Comparison of ENCODE assay signal across 1 cellular context in genomic region chr12:117155278-117156060, GRCh38.
TF ChIP-seq lines count a peak whose summit lies in the region.

No MANE protein-coding gene starts in this region.

TF ChIP-seq in HepG2, 621 proteins besides CTCF, POLR2A, EP300 and RAD21 (continued from another document and continues in another):
- no peak for TF ChIP-seq TMF1 (CRISPR knock-in tag; IDR thresholded peaks at IDR 0.05; ENCODE audit: low read depth)
- no peak for TF ChIP-seq ZNF468 (CRISPR knock-in tag; IDR thresholded peaks at IDR 0.05)
- TF ChIP-seq TIGD3 (CRISPR knock-in tag; IDR thresholded peaks at IDR 0.05; ENCODE audit: borderline replicate concordance): no peak
- TF ChIP-seq, protein P1, sequence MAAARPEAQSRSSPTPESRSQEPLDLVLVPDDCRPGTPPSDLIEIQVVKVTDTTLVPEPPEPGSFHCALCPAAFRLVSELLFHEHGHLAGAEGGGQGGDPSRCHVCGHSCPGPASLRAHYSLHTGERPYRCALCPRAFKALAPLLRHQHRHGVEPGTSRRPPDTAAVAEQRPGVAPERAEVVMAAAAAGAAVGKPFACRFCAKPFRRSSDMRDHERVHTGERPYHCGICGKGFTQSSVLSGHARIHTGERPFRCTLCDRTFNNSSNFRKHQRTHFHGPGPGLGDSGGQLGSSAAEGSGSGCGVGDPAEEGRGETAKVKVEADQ (CRISPR knock-in tag; IDR thresholded peaks at IDR 0.05; ENCODE audit: borderline replicate concordance): no peak; the same call in 1 of the 2 replicates
- TF ChIP-seq ZNF713 (CRISPR knock-in tag; IDR thresholded peaks at IDR 0.05): no peak
- TF ChIP-seq ZBTB39 (CRISPR knock-in tag; IDR thresholded peaks at IDR 0.05): no peak; the same call in 1 of the 2 replicates
- TF ChIP-seq, protein P2, sequence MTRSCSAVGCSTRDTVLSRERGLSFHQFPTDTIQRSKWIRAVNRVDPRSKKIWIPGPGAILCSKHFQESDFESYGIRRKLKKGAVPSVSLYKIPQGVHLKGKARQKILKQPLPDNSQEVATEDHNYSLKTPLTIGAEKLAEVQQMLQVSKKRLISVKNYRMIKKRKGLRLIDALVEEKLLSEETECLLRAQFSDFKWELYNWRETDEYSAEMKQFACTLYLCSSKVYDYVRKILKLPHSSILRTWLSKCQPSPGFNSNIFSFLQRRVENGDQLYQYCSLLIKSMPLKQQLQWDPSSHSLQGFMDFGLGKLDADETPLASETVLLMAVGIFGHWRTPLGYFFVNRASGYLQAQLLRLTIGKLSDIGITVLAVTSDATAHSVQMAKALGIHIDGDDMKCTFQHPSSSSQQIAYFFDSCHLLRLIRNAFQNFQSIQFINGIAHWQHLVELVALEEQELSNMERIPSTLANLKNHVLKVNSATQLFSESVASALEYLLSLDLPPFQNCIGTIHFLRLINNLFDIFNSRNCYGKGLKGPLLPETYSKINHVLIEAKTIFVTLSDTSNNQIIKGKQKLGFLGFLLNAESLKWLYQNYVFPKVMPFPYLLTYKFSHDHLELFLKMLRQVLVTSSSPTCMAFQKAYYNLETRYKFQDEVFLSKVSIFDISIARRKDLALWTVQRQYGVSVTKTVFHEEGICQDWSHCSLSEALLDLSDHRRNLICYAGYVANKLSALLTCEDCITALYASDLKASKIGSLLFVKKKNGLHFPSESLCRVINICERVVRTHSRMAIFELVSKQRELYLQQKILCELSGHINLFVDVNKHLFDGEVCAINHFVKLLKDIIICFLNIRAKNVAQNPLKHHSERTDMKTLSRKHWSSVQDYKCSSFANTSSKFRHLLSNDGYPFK (CRISPR knock-in tag; IDR thresholded peaks at IDR 0.05; ENCODE audit: borderline replicate concordance): peak; percentile 31; the same call in 1 of the 2 replicates
- TF ChIP-seq ZKSCAN8 (CRISPR knock-in tag; IDR thresholded peaks at IDR 0.05; ENCODE audit: borderline replicate concordance): no peak
- no peak for TF ChIP-seq SMARCC2 (IDR thresholded peaks at IDR 0.05)
- no peak for TF ChIP-seq DNMT3B (CRISPR knock-in tag; conservative IDR thresholded peaks at IDR 0.05)
- no peak for TF ChIP-seq ZBTB14 (CRISPR knock-in tag; IDR thresholded peaks at IDR 0.05)
- no peak for TF ChIP-seq ZNF589 (CRISPR knock-in tag; conservative IDR thresholded peaks at IDR 0.05)
- TF ChIP-seq TCF7 (IDR thresholded peaks at IDR 0.05; ENCODE audit: low read depth): no peak
- TF ChIP-seq ONECUT2 (CRISPR knock-in tag; IDR thresholded peaks at IDR 0.05): no peak
- no peak for TF ChIP-seq FOXK2 (IDR thresholded peaks at IDR 0.05)
- TF ChIP-seq, protein P3, sequence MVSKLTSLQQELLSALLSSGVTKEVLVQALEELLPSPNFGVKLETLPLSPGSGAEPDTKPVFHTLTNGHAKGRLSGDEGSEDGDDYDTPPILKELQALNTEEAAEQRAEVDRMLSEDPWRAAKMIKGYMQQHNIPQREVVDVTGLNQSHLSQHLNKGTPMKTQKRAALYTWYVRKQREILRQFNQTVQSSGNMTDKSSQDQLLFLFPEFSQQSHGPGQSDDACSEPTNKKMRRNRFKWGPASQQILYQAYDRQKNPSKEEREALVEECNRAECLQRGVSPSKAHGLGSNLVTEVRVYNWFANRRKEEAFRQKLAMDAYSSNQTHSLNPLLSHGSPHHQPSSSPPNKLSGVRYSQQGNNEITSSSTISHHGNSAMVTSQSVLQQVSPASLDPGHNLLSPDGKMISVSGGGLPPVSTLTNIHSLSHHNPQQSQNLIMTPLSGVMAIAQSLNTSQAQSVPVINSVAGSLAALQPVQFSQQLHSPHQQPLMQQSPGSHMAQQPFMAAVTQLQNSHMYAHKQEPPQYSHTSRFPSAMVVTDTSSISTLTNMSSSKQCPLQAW (CRISPR knock-in tag; IDR thresholded peaks at IDR 0.05): peak; percentile 75
- no peak for TF ChIP-seq ZNF230 (CRISPR knock-in tag; IDR thresholded peaks at IDR 0.05)
- TF ChIP-seq TAF1 (CRISPR knock-in tag; IDR thresholded peaks at IDR 0.05): no peak
- TF ChIP-seq NFE2 (CRISPR knock-in tag; IDR thresholded peaks at IDR 0.05): no peak
- no peak for TF ChIP-seq ZSCAN29 (CRISPR knock-in tag; conservative IDR thresholded peaks at IDR 0.05)
- TF ChIP-seq MATR3 (CRISPR knock-in tag; IDR thresholded peaks at IDR 0.05): no peak
- TF ChIP-seq ARHGAP35 (CRISPR knock-in tag; IDR thresholded peaks at IDR 0.05; ENCODE audit: borderline replicate concordance): no peak; the same call in 1 of the 2 replicates
- no peak for TF ChIP-seq FOXA1 (IDR thresholded peaks at IDR 0.05)
- TF ChIP-seq FOXA1 (CRISPR knock-in tag; IDR thresholded peaks at IDR 0.05): no peak; the same call in 1 of the 2 replicates
- TF ChIP-seq RFXANK (CRISPR knock-in tag; IDR thresholded peaks at IDR 0.05): no peak
- no peak for TF ChIP-seq GTF2F1 (IDR thresholded peaks at IDR 0.05; ENCODE audit: low read length)
- TF ChIP-seq SNAPC5 (CRISPR knock-in tag; IDR thresholded peaks at IDR 0.05; ENCODE audit: borderline replicate concordance): no peak
- TF ChIP-seq TBX3 (IDR thresholded peaks at IDR 0.05; ENCODE audit: borderline replicate concordance): no peak
- TF ChIP-seq ATAD3A (CRISPR knock-in tag; IDR thresholded peaks at IDR 0.05): no peak
- TF ChIP-seq MAZ (IDR thresholded peaks at IDR 0.05; ENCODE audit: borderline replicate concordance, low read depth, low read length): peak; percentile 71; the same call in 1 of the 2 replicates
- TF ChIP-seq MAZ (CRISPR knock-in tag; IDR thresholded peaks at IDR 0.05; ENCODE audit: low read depth): peak; percentile 58; the same call in 1 of the 2 replicates
- no peak for TF ChIP-seq CREBL2 (CRISPR knock-in tag; IDR thresholded peaks at IDR 0.05; ENCODE audit: borderline replicate concordance)
- TF ChIP-seq SKIL (CRISPR knock-in tag; IDR thresholded peaks at IDR 0.05; ENCODE audit: borderline replicate concordance): no peak
- TF ChIP-seq RELA (CRISPR knock-in tag; IDR thresholded peaks at IDR 0.05): 0 out of 2 replicates have a peak, but pooled peaks have one; percentile 69
- no peak for TF ChIP-seq ZNF749 (CRISPR knock-in tag; IDR thresholded peaks at IDR 0.05; ENCODE audit: borderline replicate concordance)
- TF ChIP-seq ZNF678 (CRISPR knock-in tag; IDR thresholded peaks at IDR 0.05): no peak
- no peak for TF ChIP-seq NFIC (IDR thresholded peaks at IDR 0.05; ENCODE audit: low read length)
- TF ChIP-seq, protein P4, sequence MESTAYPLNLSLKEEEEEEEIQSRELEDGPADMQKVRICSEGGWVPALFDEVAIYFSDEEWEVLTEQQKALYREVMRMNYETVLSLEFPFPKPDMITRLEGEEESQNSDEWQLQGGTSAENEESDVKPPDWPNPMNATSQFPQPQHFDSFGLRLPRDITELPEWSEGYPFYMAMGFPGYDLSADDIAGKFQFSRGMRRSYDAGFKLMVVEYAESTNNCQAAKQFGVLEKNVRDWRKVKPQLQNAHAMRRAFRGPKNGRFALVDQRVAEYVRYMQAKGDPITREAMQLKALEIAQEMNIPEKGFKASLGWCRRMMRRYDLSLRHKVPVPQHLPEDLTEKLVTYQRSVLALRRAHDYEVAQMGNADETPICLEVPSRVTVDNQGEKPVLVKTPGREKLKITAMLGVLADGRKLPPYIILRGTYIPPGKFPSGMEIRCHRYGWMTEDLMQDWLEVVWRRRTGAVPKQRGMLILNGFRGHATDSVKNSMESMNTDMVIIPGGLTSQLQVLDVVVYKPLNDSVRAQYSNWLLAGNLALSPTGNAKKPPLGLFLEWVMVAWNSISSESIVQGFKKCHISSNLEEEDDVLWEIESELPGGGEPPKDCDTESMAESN (CRISPR knock-in tag; conservative IDR thresholded peaks at IDR 0.05): peak; percentile 75
- TF ChIP-seq ZNF775 (CRISPR knock-in tag; IDR thresholded peaks at IDR 0.05; ENCODE audit: borderline replicate concordance): no peak
- TF ChIP-seq ZNF34 (CRISPR knock-in tag; IDR thresholded peaks at IDR 0.05; ENCODE audit: borderline replicate concordance): no peak
- TF ChIP-seq KAT8 (CRISPR knock-in tag; IDR thresholded peaks at IDR 0.05): peak; percentile 55; the same call in 1 of the 2 replicates
